8 cellular contexts compared by ENCODE assay signal in the genomic region with DNA sequence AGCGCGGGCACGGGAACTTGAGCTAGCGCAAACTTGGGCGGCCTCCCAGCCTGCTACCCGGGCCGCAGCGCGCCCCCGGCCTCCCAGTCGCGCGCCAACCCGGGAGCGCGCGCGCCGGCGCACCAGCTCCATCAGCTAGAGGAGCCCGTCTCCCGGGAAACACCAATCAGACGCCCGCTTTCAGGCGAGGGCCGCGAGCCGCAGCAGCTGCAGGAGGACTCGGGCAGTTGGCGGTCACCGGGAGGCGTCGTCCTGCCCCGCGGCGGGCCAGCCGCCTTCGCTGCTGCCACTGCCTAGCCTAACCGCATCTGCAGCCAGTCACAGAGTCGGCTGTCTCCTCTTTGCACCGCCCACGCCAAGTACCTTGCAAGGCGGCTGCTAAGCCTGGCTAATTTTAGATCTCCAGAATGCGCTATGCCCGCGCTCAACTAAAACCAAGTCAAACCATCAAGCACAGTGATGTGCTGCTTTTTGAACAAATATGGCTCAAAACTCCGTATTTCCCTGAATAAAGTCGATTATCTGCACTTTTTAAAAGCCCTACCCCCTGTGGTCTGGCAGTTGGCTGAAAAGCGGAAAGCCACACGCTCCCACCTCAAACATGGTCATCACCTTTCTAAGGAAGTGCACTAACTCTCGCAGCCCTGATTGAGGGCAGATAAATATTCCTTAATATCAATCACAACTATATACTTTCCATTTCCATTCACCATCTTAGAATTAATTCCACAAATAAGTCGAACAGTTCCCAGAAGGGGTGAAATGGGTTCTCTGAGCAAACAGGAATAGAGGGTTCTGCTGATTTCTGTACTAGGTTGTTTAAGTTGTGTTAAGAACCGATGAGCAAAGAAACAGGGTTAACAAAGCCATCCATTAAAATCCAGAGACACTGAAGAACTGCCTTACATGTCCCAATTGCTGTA.
DNase-seq lines count a peak whose midpoint lies in the region; ATAC-seq lines count a peak whose summit lies in the region.

No MANE protein-coding gene starts in this region.

- peak; percentile 79 for ATAC-seq in GM19395 (IDR thresholded peaks at IDR 0.05; ENCODE audit: unreplicated experiment)
- ATAC-seq in HG03354 (IDR thresholded peaks at IDR 0.05; ENCODE audit: poor library complexity, severe bottlenecking, unreplicated experiment): peak; percentile 79
- ATAC-seq in left cardiac atrium: peak; percentile 80 to 89

- peaks cover 4% of the 10 kb centered on the region for H3K9me3 Mint-ChIP-seq in activated naive CD8-positive, alpha-beta T cell (ENCODE audit: low read depth)

- peaks cover 64% of the 10 kb centered on the region for H3K27me3 Mint-ChIP-seq in activated naive CD8-positive, alpha-beta T cell

- peak overlapping the region; percentile 80 for H3K4me3 Mint-ChIP-seq in activated naive CD8-positive, alpha-beta T cell

- no peak overlapping the region for H3K27ac Mint-ChIP-seq in activated naive CD8-positive, alpha-beta T cell

- DNase-seq in DMS53 (lab: John Stamatoyannopoulos, UW): peak; percentile 99
- DNase-seq in NCI-H345 treated with DMSO at 0.1 percent for 48 hours (lab: John Stamatoyannopoulos, UW; ENCODE audit: unreplicated experiment): peak; percentile 89
- DNase-seq in left cardiac atrium: peak; percentile 53
- peak; percentile 98 for DNase-seq in putamen (ENCODE audit: low spot score)
- DNase-seq in NCI-H2107 treated with DMSO at 0.1 percent for 48 hours (lab: John Stamatoyannopoulos, UW; ENCODE audit: unreplicated experiment): no peak

- H3K4me1 Mint-ChIP-seq in activated naive CD8-positive, alpha-beta T cell (ENCODE audit: low read depth): peaks cover 19% of the 10 kb centered on the region

- peaks cover 6% of the 10 kb centered on the region for H3K36me3 Mint-ChIP-seq in activated naive CD8-positive, alpha-beta T cell

- intact Hi-C loops in left cardiac atrium (cut with DNase I): no loop called here
